ENCODE assay signal across 18 cellular contexts in the genomic region with DNA sequence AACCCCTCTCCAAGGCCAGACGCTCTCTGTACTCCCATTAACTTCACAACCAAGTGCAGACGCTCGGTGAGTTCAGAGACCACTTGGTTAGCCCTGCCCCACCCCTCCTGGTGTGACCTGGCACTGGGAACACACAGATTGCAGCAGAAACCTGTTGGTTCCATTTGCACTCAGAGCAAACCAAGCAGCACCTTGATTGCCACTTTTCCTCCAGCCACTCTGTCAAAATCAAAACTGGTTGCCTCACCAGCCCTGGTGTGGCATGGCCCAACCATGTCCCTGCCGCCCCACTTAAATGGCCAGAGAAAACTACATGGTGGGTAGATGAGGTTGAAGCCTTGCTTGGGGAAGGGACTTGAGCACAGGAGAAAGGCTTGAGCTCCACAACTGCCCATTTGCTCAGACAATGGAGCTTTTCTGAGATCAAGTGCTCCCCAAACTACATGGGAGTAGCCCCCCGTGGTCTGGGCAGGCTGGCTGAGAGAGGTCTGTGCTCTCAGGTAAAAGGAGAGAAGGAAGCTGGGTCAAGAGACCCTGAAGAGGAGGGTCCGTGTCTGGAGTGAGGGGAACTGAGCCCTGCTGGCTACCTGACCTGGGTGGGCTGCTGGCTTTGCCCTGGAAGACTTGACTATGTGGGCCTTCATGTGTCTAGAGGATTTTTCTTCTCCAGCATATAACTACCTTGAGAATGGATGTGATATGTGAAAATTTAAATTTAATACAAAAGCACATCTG. TPM values are rescaled to one million over a fixed set of nuclear protein-coding genes. Genes with fewer than 3 reads are reported as not detected.
DNase-seq lines count a peak whose midpoint lies in the region; ATAC-seq and TF ChIP-seq lines count a peak whose summit lies in the region.
"Had no signal": no experiment of that assay in that cellular context is flagged by ENCODE, and none has a peak within 500 bp of the region (broad histone marks: within the 10 kb centered on the region; RNA-seq: fewer than 3 reads in every experiment).

No MANE protein-coding gene starts in this region.

- peak overlapping the region; percentile 20 for H3K27ac Mint-ChIP-seq in activated CD4-positive, alpha-beta T cell treated with anti-CD3 and anti-CD28 coated beads for 36 hours
- H3K27ac Mint-ChIP-seq in progenitor cell of endocrine pancreas, result no peak overlapping the region
- no peak overlapping the region for H3K27ac Mint-ChIP-seq in Calu3 (ENCODE audit: unreplicated experiment)
- H3K27ac Mint-ChIP-seq: activated CD4-positive, alpha-beta T cell treated with anti-CD3 and anti-CD28 coated beads, Interleukin-2, amount 10 ng/mL, durations not matched to agents 7 days and 5 days had no signal

- POLR2A ChIA-PET in activated CD4-positive, alpha-beta T cell treated with anti-CD3 and anti-CD28 coated beads for 36 hours (lab: Charles Lee), result no interaction called here

- peaks cover 9% of the 10 kb centered on the region for H3K36me3 Mint-ChIP-seq in activated CD4-positive, alpha-beta T cell treated with anti-CD3 and anti-CD28 coated beads for 36 hours (ENCODE audit: low read depth)
- H3K36me3 Mint-ChIP-seq in progenitor cell of endocrine pancreas (ENCODE audit: insufficient read depth), result peaks cover 3% of the 10 kb centered on the region
- H3K36me3 Mint-ChIP-seq in Calu3 (ENCODE audit: insufficient read depth, unreplicated experiment), result peaks cover 4% of the 10 kb centered on the region

- TF ChIP-seq CTCF in RWPE2 (IDR thresholded peaks at IDR 0.05; ENCODE audit: poor library complexity, severe bottlenecking) (no peak), progenitor cell of endocrine pancreas (IDR thresholded peaks at IDR 0.05; ENCODE audit: unreplicated experiment) (no peak), Calu3 (IDR thresholded peaks at IDR 0.05; ENCODE audit: unreplicated experiment) (no peak)

- peaks cover 19% of the 10 kb centered on the region for H3K4me1 ChIP-seq in RWPE2 (ENCODE audit: insufficient read depth, poor library complexity, severe bottlenecking)

- H3K27ac ChIP-seq in RWPE2 (ENCODE audit: poor library complexity, severe bottlenecking) (no peak overlapping the region), cingulate gyrus (ENCODE audit: low read depth, low read length) (peak overlapping the region; percentile 93)
- H3K27ac ChIP-seq: suprapubic skin had no signal

- no peak overlapping the region for H3K4me3 Mint-ChIP-seq in activated CD4-positive, alpha-beta T cell treated with anti-CD3 and anti-CD28 coated beads for 36 hours
- H3K4me3 Mint-ChIP-seq in progenitor cell of endocrine pancreas (ENCODE audit: low read depth), result no peak overlapping the region
- H3K4me3 Mint-ChIP-seq in Calu3 (ENCODE audit: low read depth, unreplicated experiment), result no peak overlapping the region
- H3K4me3 Mint-ChIP-seq: activated CD4-positive, alpha-beta T cell treated with anti-CD3 and anti-CD28 coated beads, Interleukin-2, amount 10 ng/mL, durations not matched to agents 7 days and 5 days; immature natural killer cell had no signal

- peaks cover 40% of the 10 kb centered on the region for H3K36me3 ChIP-seq in RWPE2 (ENCODE audit: low read depth)

- CTCF ChIA-PET in activated CD4-positive, alpha-beta T cell treated with anti-CD3 and anti-CD28 coated beads for 36 hours (lab: Charles Lee), result interaction anchor here (0.6 to 0.8 kb wide), 2 partner anchors 7 to 107 kb away, joined by 3 read pairs; no protein-coding TSS in a partner anchor
- CTCF ChIA-PET in Calu3 (lab: Charles Lee), result no interaction called here

- no peaks in the 10 kb centered on the region for H3K27me3 Mint-ChIP-seq in activated CD4-positive, alpha-beta T cell treated with anti-CD3 and anti-CD28 coated beads for 36 hours
- H3K27me3 Mint-ChIP-seq in progenitor cell of endocrine pancreas (no peaks in the 10 kb centered on the region), Calu3 (ENCODE audit: unreplicated experiment) (no peaks in the 10 kb centered on the region)
- H3K27me3 Mint-ChIP-seq: activated CD4-positive, alpha-beta T cell treated with anti-CD3 and anti-CD28 coated beads, Interleukin-2, amount 10 ng/mL, durations not matched to agents 7 days and 5 days had no signal

- no peaks in the 10 kb centered on the region for H3K9me3 Mint-ChIP-seq in activated CD4-positive, alpha-beta T cell treated with anti-CD3 and anti-CD28 coated beads for 36 hours (ENCODE audit: low read depth)
- H3K9me3 Mint-ChIP-seq in progenitor cell of endocrine pancreas (ENCODE audit: low read depth) (no peaks in the 10 kb centered on the region), Calu3 (ENCODE audit: low read depth, unreplicated experiment) (no peaks in the 10 kb centered on the region)
- H3K9me3 Mint-ChIP-seq: activated CD4-positive, alpha-beta T cell treated with anti-CD3 and anti-CD28 coated beads, Interleukin-2, amount 10 ng/mL, durations not matched to agents 7 days and 5 days; immature natural killer cell had no signal

- no peaks in the 10 kb centered on the region for H3K9me3 ChIP-seq in RWPE2 (ENCODE audit: severe bottlenecking)
- H3K9me3 ChIP-seq: suprapubic skin had no signal

- no peak for DNase-seq in activated CD4-positive, alpha-beta T cell treated with anti-CD3 and anti-CD28 coated beads for 36 hours
- DNase-seq in activated CD4-positive, alpha-beta T cell treated with anti-CD3 and anti-CD28 coated beads for 48 hours, result no peak
- DNase-seq in RWPE2 (ENCODE audit: low spot score) (peak; percentile 77), progenitor cell of endocrine pancreas (ENCODE audit: low spot score, unreplicated experiment) (peak; percentile 5), C1 segment of cervical spinal cord (lab: John Stamatoyannopoulos, UW) (no peak), Calu3 (no peak), kidney tubule cell (ENCODE audit: low spot score) (no peak)
- DNase-seq: 8988T; activated CD4-positive, alpha-beta T cell treated with anti-CD3 and anti-CD28 coated beads, Interleukin-2, amount 10 ng/mL, durations not matched to agents 7 days and 5 days; amygdala; effector memory CD4-positive, alpha-beta T cell; foreskin melanocyte; immature natural killer cell; NCI-H1048; NCI-H2227 treated with DMSO at 0.1 percent for 48 hours; T-helper 1 cell had no signal

- intact Hi-C loops in activated CD4-positive, alpha-beta T cell treated with anti-CD3 and anti-CD28 coated beads for 36 hours (cut with DNase I, micrococcal nuclease), result no loop called here
- intact Hi-C loops in Calu3 (cut with micrococcal nuclease; ENCODE audit: unreplicated experiment), result no loop called here

- H3K27me3 ChIP-seq in RWPE2 (ENCODE audit: insufficient read depth, poor library complexity, severe bottlenecking), result no peaks in the 10 kb centered on the region
- H3K27me3 ChIP-seq: suprapubic skin had no signal

- H3K4me3 ChIP-seq in RWPE2 (ENCODE audit: severe bottlenecking), result no peak overlapping the region
- H3K4me3 ChIP-seq: suprapubic skin had no signal

- peaks cover 7% of the 10 kb centered on the region for H3K4me1 Mint-ChIP-seq in activated CD4-positive, alpha-beta T cell treated with anti-CD3 and anti-CD28 coated beads for 36 hours
- no peaks in the 10 kb centered on the region for H3K4me1 Mint-ChIP-seq in progenitor cell of endocrine pancreas (ENCODE audit: low read depth)
- no peaks in the 10 kb centered on the region for H3K4me1 Mint-ChIP-seq in Calu3 (ENCODE audit: low read depth, unreplicated experiment)

- no TSS peak for BruUV-seq in Calu3 (replicated peaks; lab: Mats Ljungman, UMichigan)

- no peak for ATAC-seq in activated CD4-positive, alpha-beta T cell treated with anti-CD3 and anti-CD28 coated beads for 36 hours
- no peak for ATAC-seq in RWPE2 (ENCODE audit: low read depth)

RNA-seq across cellular contexts. Expression of gene PLCG1, which starts 43.4 kb away (rescaled TPM):
- 100 to 1,000 TPM; 185 to 230 TPM for total RNA-seq in activated CD4-positive, alpha-beta T cell treated with anti-CD3 and anti-CD28 coated beads for 36 hours
- 391 and 395 TPM in 2 replicates for total RNA-seq in progenitor cell of endocrine pancreas
- 91.1 and 127 TPM in 2 replicates for total RNA-seq in Calu3 (2022)

Comparison
In these comparisons a context has a peak if more than half of its experiments do, and no peak if none do; other contexts are left out.
1. DNase-seq: peak in RWPE2 (single experiment) and progenitor cell of endocrine pancreas (single experiment); none in activated CD4-positive, alpha-beta T cell treated with anti-CD3 and anti-CD28 coated beads for 36 hours (single experiment), activated CD4-positive, alpha-beta T cell treated with anti-CD3 and anti-CD28 coated beads for 48 hours (single experiment), C1 segment of cervical spinal cord (0 of 14), Calu3 (single experiment) and kidney tubule cell (single experiment).